1 cellular context compared by ENCODE assay signal in the genomic region with DNA sequence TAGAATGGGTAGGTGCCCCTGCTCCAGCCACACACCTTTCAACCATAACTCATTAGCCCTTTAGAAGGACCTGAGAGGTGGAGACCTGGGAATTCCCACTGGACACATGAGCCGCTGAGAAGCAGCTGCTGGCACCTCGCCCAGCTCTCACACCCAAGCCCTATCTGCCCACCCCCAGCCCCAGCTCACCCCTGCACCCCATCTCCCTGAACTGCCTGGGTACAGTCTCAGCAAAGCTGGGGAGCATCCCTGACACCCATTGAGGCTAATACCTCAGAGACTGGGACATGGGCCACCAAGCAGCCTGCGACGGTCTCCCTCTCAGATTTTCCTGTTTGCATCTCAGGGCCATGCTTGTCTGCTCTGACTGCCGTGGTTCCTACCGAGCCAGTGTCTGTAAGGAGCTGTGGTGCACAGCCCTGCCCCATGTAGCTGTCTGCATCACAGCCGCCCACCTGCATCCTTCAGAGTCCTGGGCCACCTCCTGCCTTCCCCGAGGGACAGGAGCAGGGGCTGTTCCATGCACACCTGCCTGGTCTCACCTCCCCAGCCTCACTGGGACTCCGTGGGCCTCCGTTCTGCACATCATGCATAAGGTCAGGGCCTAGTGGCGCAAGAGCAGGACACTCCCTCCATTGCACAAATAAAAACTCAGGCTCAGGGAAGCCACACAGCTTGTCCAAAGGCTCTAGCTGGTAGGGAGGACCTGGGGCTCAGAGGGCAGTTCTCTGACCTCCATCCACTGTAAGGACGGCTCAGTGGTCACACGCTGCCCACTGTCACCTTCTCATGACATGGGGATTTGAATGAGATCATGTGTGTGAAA.
TF ChIP-seq lines count a peak whose summit lies in the region.

No MANE protein-coding gene starts in this region.

TF ChIP-seq in HepG2, 621 proteins besides CTCF, POLR2A, EP300 and RAD21 (continued from another document and continues in another):
- TF ChIP-seq, protein P1, sequence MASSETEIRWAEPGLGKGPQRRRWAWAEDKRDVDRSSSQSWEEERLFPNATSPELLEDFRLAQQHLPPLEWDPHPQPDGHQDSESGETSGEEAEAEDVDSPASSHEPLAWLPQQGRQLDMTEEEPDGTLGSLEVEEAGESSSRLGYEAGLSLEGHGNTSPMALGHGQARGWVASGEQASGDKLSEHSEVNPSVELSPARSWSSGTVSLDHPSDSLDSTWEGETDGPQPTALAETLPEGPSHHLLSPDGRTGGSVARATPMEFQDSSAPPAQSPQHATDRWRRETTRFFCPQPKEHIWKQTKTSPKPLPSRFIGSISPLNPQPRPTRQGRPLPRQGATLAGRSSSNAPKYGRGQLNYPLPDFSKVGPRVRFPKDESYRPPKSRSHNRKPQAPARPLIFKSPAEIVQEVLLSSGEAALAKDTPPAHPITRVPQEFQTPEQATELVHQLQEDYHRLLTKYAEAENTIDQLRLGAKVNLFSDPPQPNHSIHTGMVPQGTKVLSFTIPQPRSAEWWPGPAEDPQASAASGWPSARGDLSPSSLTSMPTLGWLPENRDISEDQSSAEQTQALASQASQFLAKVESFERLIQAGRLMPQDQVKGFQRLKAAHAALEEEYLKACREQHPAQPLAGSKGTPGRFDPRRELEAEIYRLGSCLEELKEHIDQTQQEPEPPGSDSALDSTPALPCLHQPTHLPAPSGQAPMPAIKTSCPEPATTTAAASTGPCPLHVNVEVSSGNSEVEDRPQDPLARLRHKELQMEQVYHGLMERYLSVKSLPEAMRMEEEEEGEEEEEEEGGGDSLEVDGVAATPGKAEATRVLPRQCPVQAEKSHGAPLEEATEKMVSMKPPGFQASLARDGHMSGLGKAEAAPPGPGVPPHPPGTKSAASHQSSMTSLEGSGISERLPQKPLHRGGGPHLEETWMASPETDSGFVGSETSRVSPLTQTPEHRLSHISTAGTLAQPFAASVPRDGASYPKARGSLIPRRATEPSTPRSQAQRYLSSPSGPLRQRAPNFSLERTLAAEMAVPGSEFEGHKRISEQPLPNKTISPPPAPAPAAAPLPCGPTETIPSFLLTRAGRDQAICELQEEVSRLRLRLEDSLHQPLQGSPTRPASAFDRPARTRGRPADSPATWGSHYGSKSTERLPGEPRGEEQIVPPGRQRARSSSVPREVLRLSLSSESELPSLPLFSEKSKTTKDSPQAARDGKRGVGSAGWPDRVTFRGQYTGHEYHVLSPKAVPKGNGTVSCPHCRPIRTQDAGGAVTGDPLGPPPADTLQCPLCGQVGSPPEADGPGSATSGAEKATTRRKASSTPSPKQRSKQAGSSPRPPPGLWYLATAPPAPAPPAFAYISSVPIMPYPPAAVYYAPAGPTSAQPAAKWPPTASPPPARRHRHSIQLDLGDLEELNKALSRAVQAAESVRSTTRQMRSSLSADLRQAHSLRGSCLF (CRISPR knock-in tag; IDR thresholded peaks at IDR 0.05; ENCODE audit: borderline replicate concordance): no peak
- no peak for TF ChIP-seq POLR2AphosphoS5 (IDR thresholded peaks at IDR 0.05; ENCODE audit: low read depth, low read length)
- TF ChIP-seq PHF8 (CRISPR knock-in tag; IDR thresholded peaks at IDR 0.05): no peak
- TF ChIP-seq, protein P2, sequence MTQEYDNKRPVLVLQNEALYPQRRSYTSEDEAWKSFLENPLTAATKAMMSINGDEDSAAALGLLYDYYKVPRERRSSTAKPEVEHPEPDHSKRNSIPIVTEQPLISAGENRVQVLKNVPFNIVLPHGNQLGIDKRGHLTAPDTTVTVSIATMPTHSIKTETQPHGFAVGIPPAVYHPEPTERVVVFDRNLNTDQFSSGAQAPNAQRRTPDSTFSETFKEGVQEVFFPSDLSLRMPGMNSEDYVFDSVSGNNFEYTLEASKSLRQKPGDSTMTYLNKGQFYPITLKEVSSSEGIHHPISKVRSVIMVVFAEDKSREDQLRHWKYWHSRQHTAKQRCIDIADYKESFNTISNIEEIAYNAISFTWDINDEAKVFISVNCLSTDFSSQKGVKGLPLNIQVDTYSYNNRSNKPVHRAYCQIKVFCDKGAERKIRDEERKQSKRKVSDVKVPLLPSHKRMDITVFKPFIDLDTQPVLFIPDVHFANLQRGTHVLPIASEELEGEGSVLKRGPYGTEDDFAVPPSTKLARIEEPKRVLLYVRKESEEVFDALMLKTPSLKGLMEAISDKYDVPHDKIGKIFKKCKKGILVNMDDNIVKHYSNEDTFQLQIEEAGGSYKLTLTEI (CRISPR knock-in tag; conservative IDR thresholded peaks at IDR 0.05): no peak
- TF ChIP-seq, protein P3, sequence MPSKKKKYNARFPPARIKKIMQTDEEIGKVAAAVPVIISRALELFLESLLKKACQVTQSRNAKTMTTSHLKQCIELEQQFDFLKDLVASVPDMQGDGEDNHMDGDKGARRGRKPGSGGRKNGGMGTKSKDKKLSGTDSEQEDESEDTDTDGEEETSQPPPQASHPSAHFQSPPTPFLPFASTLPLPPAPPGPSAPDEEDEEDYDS (CRISPR knock-in tag; IDR thresholded peaks at IDR 0.05): no peak
- TF ChIP-seq, protein P4, sequence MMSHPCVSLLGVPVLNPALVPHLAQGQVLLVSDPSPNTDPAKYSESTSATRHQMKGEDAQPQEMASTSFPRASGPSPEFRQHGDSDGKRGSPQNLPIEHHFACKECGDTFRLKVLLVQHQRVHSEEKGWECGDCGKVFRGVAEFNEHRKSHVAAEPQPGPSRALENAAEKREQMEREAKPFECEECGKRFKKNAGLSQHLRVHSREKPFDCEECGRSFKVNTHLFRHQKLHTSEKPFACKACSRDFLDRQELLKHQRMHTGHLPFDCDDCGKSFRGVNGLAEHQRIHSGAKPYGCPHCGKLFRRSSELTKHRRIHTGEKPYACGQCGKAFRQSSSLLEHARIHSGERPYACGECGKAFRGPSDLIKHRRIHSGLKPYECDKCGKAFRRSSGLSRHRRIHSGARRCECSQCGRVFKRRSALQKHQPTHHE (CRISPR knock-in tag; IDR thresholded peaks at IDR 0.05; ENCODE audit: borderline replicate concordance): no peak
- TF ChIP-seq, protein P5, sequence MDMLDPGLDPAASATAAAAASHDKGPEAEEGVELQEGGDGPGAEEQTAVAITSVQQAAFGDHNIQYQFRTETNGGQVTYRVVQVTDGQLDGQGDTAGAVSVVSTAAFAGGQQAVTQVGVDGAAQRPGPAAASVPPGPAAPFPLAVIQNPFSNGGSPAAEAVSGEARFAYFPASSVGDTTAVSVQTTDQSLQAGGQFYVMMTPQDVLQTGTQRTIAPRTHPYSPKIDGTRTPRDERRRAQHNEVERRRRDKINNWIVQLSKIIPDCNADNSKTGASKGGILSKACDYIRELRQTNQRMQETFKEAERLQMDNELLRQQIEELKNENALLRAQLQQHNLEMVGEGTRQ (IDR thresholded peaks at IDR 0.05; ENCODE audit: low read depth, low read length): no peak
- TF ChIP-seq, protein P5 (CRISPR knock-in tag; IDR thresholded peaks at IDR 0.05; ENCODE audit: borderline replicate concordance): no peak
- TF ChIP-seq ZNF788 (CRISPR knock-in tag; IDR thresholded peaks at IDR 0.05; ENCODE audit: borderline replicate concordance): peak; percentile 84; the same call in 1 of the 2 replicates
- no peak for TF ChIP-seq GTF3A (CRISPR knock-in tag; conservative IDR thresholded peaks at IDR 0.05)
- no peak for TF ChIP-seq HNRNPH1 (optimal IDR thresholded peaks at IDR 0.05; ENCODE audit: low read depth, low read length)
- TF ChIP-seq, protein P6, sequence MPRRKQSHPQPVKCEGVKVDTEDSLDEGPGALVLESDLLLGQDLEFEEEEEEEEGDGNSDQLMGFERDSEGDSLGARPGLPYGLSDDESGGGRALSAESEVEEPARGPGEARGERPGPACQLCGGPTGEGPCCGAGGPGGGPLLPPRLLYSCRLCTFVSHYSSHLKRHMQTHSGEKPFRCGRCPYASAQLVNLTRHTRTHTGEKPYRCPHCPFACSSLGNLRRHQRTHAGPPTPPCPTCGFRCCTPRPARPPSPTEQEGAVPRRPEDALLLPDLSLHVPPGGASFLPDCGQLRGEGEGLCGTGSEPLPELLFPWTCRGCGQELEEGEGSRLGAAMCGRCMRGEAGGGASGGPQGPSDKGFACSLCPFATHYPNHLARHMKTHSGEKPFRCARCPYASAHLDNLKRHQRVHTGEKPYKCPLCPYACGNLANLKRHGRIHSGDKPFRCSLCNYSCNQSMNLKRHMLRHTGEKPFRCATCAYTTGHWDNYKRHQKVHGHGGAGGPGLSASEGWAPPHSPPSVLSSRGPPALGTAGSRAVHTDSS (CRISPR knock-in tag; conservative IDR thresholded peaks at IDR 0.05): no peak
- no peak for TF ChIP-seq ZNF614 (CRISPR knock-in tag; IDR thresholded peaks at IDR 0.05; ENCODE audit: borderline replicate concordance)
- TF ChIP-seq, protein P7, sequence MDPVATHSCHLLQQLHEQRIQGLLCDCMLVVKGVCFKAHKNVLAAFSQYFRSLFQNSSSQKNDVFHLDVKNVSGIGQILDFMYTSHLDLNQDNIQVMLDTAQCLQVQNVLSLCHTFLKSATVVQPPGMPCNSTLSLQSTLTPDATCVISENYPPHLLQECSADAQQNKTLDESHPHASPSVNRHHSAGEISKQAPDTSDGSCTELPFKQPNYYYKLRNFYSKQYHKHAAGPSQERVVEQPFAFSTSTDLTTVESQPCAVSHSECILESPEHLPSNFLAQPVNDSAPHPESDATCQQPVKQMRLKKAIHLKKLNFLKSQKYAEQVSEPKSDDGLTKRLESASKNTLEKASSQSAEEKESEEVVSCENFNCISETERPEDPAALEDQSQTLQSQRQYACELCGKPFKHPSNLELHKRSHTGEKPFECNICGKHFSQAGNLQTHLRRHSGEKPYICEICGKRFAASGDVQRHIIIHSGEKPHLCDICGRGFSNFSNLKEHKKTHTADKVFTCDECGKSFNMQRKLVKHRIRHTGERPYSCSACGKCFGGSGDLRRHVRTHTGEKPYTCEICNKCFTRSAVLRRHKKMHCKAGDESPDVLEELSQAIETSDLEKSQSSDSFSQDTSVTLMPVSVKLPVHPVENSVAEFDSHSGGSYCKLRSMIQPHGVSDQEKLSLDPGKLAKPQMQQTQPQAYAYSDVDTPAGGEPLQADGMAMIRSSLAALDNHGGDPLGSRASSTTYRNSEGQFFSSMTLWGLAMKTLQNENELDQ (CRISPR knock-in tag; IDR thresholded peaks at IDR 0.05; ENCODE audit: borderline replicate concordance): no peak
- TF ChIP-seq ZNF510 (CRISPR knock-in tag; IDR thresholded peaks at IDR 0.05; ENCODE audit: low read depth): no peak
- peak; percentile 73 for TF ChIP-seq ESRRA (CRISPR knock-in tag; IDR thresholded peaks at IDR 0.05; ENCODE audit: low read depth)
- TF ChIP-seq KDM5B (CRISPR knock-in tag; IDR thresholded peaks at IDR 0.05; ENCODE audit: borderline replicate concordance): no peak
- TF ChIP-seq, protein P8, sequence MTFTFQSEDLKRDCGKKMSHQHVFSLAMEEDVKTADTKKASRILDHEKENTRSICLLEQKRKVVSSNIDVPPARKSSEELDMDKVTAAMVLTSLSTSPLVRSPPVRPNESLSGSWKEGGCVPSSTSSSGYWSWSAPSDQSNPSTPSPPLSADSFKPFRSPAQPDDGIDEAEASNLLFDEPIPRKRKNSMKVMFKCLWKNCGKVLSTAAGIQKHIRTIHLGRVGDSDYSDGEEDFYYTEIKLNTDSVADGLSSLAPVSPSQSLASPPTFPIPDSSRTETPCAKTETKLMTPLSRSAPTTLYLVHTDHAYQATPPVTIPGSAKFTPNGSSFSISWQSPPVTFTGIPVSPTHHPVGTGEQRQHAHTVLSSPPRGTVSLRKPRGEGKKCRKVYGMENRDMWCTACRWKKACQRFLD (CRISPR knock-in tag; IDR thresholded peaks at IDR 0.05; ENCODE audit: borderline replicate concordance): no peak
- TF ChIP-seq, protein P9, sequence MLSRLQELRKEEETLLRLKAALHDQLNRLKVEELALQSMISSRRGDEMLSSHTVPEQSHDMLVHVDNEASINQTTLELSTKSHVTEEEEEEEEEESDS (CRISPR knock-in tag; IDR thresholded peaks at IDR 0.05; ENCODE audit: borderline replicate concordance): no peak
- TF ChIP-seq, protein P10, sequence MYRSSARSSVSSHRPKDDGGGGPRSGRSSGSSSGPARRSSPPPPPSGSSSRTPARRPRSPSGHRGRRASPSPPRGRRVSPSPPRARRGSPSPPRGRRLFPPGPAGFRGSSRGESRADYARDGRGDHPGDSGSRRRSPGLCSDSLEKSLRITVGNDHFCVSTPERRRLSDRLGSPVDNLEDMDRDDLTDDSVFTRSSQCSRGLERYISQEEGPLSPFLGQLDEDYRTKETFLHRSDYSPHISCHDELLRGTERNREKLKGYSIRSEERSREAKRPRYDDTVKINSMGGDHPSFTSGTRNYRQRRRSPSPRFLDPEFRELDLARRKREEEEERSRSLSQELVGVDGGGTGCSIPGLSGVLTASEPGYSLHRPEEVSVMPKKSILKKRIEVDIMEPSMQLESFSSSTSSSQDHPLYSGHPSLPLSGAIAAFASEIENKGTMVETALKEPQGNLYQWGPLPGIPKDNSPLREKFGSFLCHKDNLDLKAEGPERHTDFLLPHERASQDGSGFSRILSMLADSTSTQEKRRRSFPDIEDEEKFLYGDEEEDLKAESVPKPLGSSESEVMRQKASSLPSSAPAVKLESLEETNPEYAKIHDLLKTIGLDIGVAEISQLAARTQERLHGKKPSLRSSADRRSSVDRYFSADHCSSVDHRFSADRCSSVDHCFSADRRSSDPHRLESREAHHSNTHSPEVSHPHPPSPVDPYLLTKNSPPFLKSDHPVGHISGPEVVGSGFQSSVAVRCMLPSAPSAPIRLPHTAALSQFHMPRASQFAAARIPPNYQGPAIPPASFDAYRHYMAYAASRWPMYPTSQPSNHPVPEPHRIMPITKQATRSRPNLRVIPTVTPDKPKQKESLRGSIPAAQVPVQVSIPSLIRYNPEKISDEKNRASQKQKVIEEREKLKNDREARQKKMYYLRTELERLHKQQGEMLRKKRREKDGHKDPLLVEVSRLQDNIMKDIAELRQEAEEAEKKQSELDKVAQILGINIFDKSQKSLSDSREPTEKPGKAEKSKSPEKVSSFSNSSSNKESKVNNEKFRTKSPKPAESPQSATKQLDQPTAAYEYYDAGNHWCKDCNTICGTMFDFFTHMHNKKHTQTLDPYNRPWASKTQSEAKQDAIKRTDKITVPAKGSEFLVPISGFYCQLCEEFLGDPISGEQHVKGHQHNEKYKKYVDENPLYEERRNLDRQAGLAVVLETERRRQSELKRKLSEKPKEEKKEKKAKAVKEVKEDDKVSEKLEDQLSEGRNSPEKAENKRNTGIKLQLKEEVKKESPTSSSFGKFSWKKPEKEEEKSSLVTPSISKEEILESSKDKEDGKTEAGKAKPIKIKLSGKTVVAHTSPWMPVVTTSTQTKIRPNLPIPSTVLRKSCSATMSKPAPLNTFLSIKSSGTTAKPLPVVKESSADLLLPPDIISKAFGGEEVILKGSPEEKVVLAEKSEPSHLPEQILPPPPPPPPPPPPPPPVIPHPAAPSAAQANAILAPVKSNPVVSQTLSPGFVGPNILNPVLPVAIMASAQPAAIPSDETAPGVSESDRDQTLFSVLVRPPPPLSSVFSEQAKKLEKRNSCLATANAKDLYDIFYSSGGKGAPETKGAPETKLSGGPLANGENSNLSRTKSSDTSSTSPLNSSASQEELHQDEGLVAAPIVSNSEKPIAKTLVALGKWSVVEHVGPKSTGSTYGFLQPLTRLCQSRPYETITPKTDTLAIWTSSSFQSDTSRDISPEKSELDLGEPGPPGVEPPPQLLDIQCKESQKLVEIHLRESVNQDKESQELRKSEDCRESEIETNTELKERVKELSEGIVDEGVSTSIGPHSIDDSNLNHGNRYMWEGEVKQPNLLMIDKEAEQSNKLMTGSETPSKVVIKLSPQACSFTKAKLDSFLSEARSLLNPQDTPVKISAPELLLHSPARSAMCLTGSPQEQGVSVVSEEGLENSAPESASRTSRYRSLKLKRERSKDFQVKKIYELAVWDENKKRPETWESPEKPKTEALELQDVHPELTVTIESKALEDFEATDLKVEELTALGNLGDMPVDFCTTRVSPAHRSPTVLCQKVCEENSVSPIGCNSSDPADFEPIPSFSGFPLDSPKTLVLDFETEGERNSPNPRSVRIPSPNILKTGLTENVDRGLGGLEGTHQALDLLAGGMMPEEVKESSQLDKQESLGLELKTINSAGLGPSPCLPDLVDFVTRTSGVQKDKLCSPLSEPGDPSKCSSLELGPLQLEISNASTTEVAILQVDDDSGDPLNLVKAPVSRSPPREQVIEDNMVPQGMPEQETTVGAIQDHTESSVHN (CRISPR knock-in tag; IDR thresholded peaks at IDR 0.05): no peak
